ENCODE assay signal across 9 cellular contexts in genomic region chr17:3911271-3912053, GRCh38. TPM values are rescaled to one million over a fixed set of nuclear protein-coding genes. Genes with fewer than 3 reads are reported as not detected.
DNase-seq lines count a peak whose midpoint lies in the region; ATAC-seq and TF ChIP-seq lines count a peak whose summit lies in the region.
"Had no signal": no experiment of that assay in that cellular context is flagged by ENCODE, and none has a peak within 500 bp of the region (broad histone marks: within the 10 kb centered on the region; RNA-seq: fewer than 3 reads in every experiment).

No MANE protein-coding gene starts in this region.

- H3K27me3 ChIP-seq in Peyer's patch (no peaks in the 10 kb centered on the region), PC-3 (ENCODE audit: low read length) (no peaks in the 10 kb centered on the region)

- H3F3A ChIP-seq in PC-3 (ENCODE audit: low read length, unreplicated experiment), result no peaks in the 10 kb centered on the region

- no peaks in the 10 kb centered on the region for H3K36me3 Mint-ChIP-seq in activated naive CD4-positive, alpha-beta T cell treated with anti-CD3 and anti-CD28 coated beads, Interleukin-2, amount 50 U/mL, for 24 hours

- no peaks in the 10 kb centered on the region for H3K9me3 Mint-ChIP-seq in activated naive CD4-positive, alpha-beta T cell treated with anti-CD3 and anti-CD28 coated beads, Interleukin-2, amount 50 U/mL, for 24 hours

- peak; percentile 42 for TF ChIP-seq POLR2A in GM19099 (IDR thresholded peaks at IDR 0.05; ENCODE audit: extremely low read depth, insufficient read length, low read depth)
- no peak for TF ChIP-seq POLR2A in Peyer's patch (IDR thresholded peaks at IDR 0.05)

- BruUV-seq in PC-3 (replicated peaks; lab: Mats Ljungman, UMichigan), result no TSS peak

- peak overlapping the region; percentile 80 for H3K27ac Mint-ChIP-seq in activated naive CD4-positive, alpha-beta T cell treated with anti-CD3 and anti-CD28 coated beads, Interleukin-2, amount 50 U/mL, for 24 hours

- no peaks in the 10 kb centered on the region for H3K79me2 ChIP-seq in PC-3 (ENCODE audit: low read length)

- peaks cover 0 to 35% (median 7%) of the 10 kb centered on the region in 4 donors for H3K4me1 ChIP-seq in Peyer's patch
- H3K4me1 ChIP-seq in PC-3 (ENCODE audit: insufficient read depth, low read length), result no peaks in the 10 kb centered on the region

- H3K9me2 ChIP-seq in PC-3 (replicated peaks; ENCODE audit: low read length), result no peaks in the 10 kb centered on the region

- H3K4me3 ChIP-seq in Peyer's patch, result no peak overlapping the region
- no peak overlapping the region for H3K4me3 ChIP-seq in PC-3 (ENCODE audit: low read length)

- H3K27ac ChIP-seq in Peyer's patch (peak overlapping the region; percentile 40 to 78 (median 66)), PC-3 (ENCODE audit: low read length) (no peak overlapping the region)

- H3K4me2 ChIP-seq in PC-3 (ENCODE audit: low read length), result no peak overlapping the region

- ATAC-seq in HG02981 (IDR thresholded peaks at IDR 0.05; ENCODE audit: unreplicated experiment) (peak; percentile 68), PC-3 (no peak)

- H3K9ac ChIP-seq in PC-3 (ENCODE audit: low read length), result no peak overlapping the region

- no peak for TF ChIP-seq CTCF in Peyer's patch (IDR thresholded peaks at IDR 0.05)
- no peak for TF ChIP-seq CTCF in PC-3 (conservative IDR thresholded peaks at IDR 0.05; ENCODE audit: low read depth, low read length)

- intact Hi-C loops in PC-3 (cut with micrococcal nuclease), result no loop called here

- CTCF ChIA-PET in PC-3 (lab: Charles Lee), result no interaction called here

- H3K36me3 ChIP-seq in Peyer's patch (no peaks in the 10 kb centered on the region), PC-3 (ENCODE audit: low read depth, low read length) (no peaks in the 10 kb centered on the region)

- no peaks in the 10 kb centered on the region for H4K20me1 ChIP-seq in PC-3 (ENCODE audit: low read length)

- peak in 2 of 3 donors; percentile 89 to 92 for DNase-seq in Peyer's patch
- DNase-seq in stimulated activated CD4-positive, alpha-beta T cell treated with anti-CD3 and anti-CD28 coated beads, Interleukin-2, amount 100 ng/mL, for 24 hours, result peak; percentile 69 to 76
- DNase-seq in COLO829 (ENCODE audit: low spot score), result no peak
- DNase-seq in NCI-H226, result no peak
- no peak for DNase-seq in PC-3

- H3K4me1 Mint-ChIP-seq in activated naive CD4-positive, alpha-beta T cell treated with anti-CD3 and anti-CD28 coated beads, Interleukin-2, amount 50 U/mL, for 24 hours, result peaks cover 38% of the 10 kb centered on the region

- H3K9me3 ChIP-seq in Peyer's patch (no peaks in the 10 kb centered on the region), PC-3 (ENCODE audit: low read length) (no peaks in the 10 kb centered on the region)

- POLR2A ChIA-PET in PC-3 (lab: Charles Lee; ENCODE audit: unreplicated experiment), result no interaction called here

- no peak overlapping the region for H2AFZ ChIP-seq in PC-3 (ENCODE audit: low read length)

- no peaks in the 10 kb centered on the region for H3K27me3 Mint-ChIP-seq in activated naive CD4-positive, alpha-beta T cell treated with anti-CD3 and anti-CD28 coated beads, Interleukin-2, amount 50 U/mL, for 24 hours

- peak overlapping the region; percentile 58 for H3K4me3 Mint-ChIP-seq in activated naive CD4-positive, alpha-beta T cell treated with anti-CD3 and anti-CD28 coated beads, Interleukin-2, amount 50 U/mL, for 24 hours

RNA-seq across cellular contexts. Expression of gene P2RX1, which starts 4.8 kb away (rescaled TPM):
- total RNA-seq in Peyer's patch (10 to 100 TPM in 1 of 4 donors, 1 to 10 TPM in 2, under 1 TPM in 1; 0.88 to 27.2 (median 4.3) TPM), PC-3 (2014; rRNA removed) (not detected in 2 replicates)
- total RNA-seq: SK-MEL-5 had no signal

RNA-seq across cellular contexts. Expression of gene CAMKK1, which starts 18.6 kb away (rescaled TPM):
- total RNA-seq in Peyer's patch, result 10 to 100 TPM in 1 of 4 donors, 1 to 10 TPM in 3; 2.5 to 13.2 (median 4.6) TPM
- 10.1 and 12.4 TPM in 2 replicates for total RNA-seq in PC-3 (2014; rRNA removed)

RNA-seq across cellular contexts. Expression of gene ATP2A3, which starts 52.8 kb away (rescaled TPM):
- 100 to 1,000 TPM in 2 of 4 donors, 10 to 100 TPM in 2; 78.6 to 231 (median 112) TPM for total RNA-seq in Peyer's patch
- total RNA-seq in PC-3 (2014; rRNA removed), result 3.3 and 8.9 TPM in 2 replicates

Comparison
In these comparisons a context has a peak if more than half of its experiments do, and no peak if none do; other contexts are left out.
1. DNase-seq: peak in Peyer's patch (2 of 3) and stimulated activated CD4-positive, alpha-beta T cell treated with anti-CD3 and anti-CD28 coated beads, Interleukin-2, amount 100 ng/mL, for 24 hours (2 of 2); none in COLO829 (single experiment), NCI-H226 (single experiment) and PC-3 (single experiment).